13 cellular contexts compared by ENCODE assay signal in genomic region chr1:187744665-187745064, GRCh38.
A peak's percentile ranks its signal among the peaks of the same experiment; 100 is the strongest.
DNase-seq lines count a peak whose midpoint lies in the region; ATAC-seq and TF ChIP-seq lines count a peak whose summit lies in the region.
"Had no signal": no experiment of that assay in that cellular context is flagged by ENCODE, and none has a peak within 500 bp of the region (broad histone marks: within the 10 kb centered on the region; RNA-seq: fewer than 3 reads in every experiment).

No MANE protein-coding gene starts in this region.

- peak; percentile 76 for ATAC-seq in GM19397 (IDR thresholded peaks at IDR 0.05; ENCODE audit: unreplicated experiment)
- peak; percentile 94 for ATAC-seq in HG02759 (IDR thresholded peaks at IDR 0.05; ENCODE audit: unreplicated experiment)
- peak; percentile 97 for ATAC-seq in HG03469 (IDR thresholded peaks at IDR 0.05; ENCODE audit: unreplicated experiment)
- ATAC-seq: activated CD4-positive, CD25-positive, alpha-beta regulatory T cell treated with anti-CD3 and anti-CD28 coated beads, Interleukin-2, amount 50 U/mL, for 24 hours had no signal

- TF ChIP-seq CTCF in GM10266 (IDR thresholded peaks at IDR 0.05; ENCODE audit: control insufficient read depth, insufficient read depth, low read depth, missing control alignments): no peak
- no peak for TF ChIP-seq CTCF in foreskin fibroblast (IDR thresholded peaks at IDR 0.05; ENCODE audit: low read depth, low read length)

- H3K4me3 ChIP-seq in foreskin fibroblast (ENCODE audit: low read depth in 1 of 2, low read length in 2 of 2): no peak overlapping the region

- DNase-seq in GM10266 (ENCODE audit: extremely low spot score): peak; percentile 12
- DNase-seq in iPS-NIHi11 (ENCODE audit: low spot score): no peak
- DNase-seq in activated CD4-positive, alpha-beta T cell treated with anti-CD3 and anti-CD28 coated beads for 4 hours: no peak
- no peak for DNase-seq in foreskin fibroblast
- no peak for DNase-seq in DMS 273 treated with DMSO at 0.1 percent for 48 hours (lab: John Stamatoyannopoulos, UW)
- DNase-seq: activated effector memory CD4-positive, alpha-beta T cell treated with Interleukin-2 at 50 U/mL for 16 hours; kidney; NCI-H510A; nephron progenitor cell had no signal
